In the genomic region with DNA sequence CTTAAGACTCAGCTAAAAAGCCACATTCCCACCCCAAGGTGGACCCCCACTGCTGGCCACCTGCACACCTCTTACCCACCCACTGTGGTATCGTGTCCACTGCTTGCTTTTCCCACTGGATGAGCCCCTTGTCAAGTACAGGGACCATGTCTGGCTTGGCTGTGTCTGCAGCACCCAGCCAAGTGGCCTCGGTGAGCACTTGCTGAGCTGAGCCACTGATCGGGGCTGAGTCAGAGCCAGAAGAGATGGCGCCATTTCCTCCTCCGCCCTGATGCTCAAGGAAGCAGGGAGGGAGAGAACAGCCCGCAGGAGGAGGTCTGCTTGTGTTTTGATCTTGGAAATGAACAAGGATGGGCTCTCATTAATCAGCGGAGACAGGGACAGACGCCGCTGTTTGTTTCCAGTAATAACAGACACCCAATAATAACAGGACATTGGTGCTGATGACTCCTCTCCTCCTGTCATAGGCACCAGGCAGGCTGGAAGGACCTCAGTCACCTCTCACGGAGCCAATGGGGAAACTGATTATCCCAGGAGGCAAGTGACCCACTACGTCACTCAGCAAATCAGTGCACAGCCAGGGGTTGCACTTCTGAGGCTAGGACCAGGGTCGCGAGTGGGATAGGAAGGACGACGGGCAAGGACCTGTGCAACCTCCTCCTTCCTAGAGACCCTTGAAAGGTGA, we compare ENCODE assay signal across 2 cellular contexts.
TF ChIP-seq lines count a peak whose summit lies in the region.

No MANE protein-coding gene starts in this region.

TF ChIP-seq in IMR-90, 13 proteins besides CTCF, POLR2A, EP300 and RAD21 (continued from another document):
- TF ChIP-seq BHLHE40 (IDR thresholded peaks at IDR 0.05; ENCODE audit: low read depth, low read length) (no peak), CHD1 (IDR thresholded peaks at IDR 0.05; ENCODE audit: low read depth, low read length) (no peak), RFX5 (IDR thresholded peaks at IDR 0.05; ENCODE audit: low read depth, low read length) (no peak), USF2 (IDR thresholded peaks at IDR 0.05; ENCODE audit: low read depth, low read length) (no peak), ELK1 (IDR thresholded peaks at IDR 0.05; ENCODE audit: borderline replicate concordance, low read depth, low read length) (no peak), RCOR1 (IDR thresholded peaks at IDR 0.05; ENCODE audit: insufficient replicate concordance, low read length) (no peak), MXI1 (IDR thresholded peaks at IDR 0.05; ENCODE audit: borderline replicate concordance, low read depth, low read length) (no peak), FOS (IDR thresholded peaks at IDR 0.05; ENCODE audit: low read depth, low read length) (no peak), MAFK (IDR thresholded peaks at IDR 0.05; ENCODE audit: low read depth, low read length) (no peak), NFE2L2 (IDR thresholded peaks at IDR 0.05; ENCODE audit: low read depth, low read length) (no peak), SMC3 (IDR thresholded peaks at IDR 0.05; ENCODE audit: low read depth, low read length) (no peak)
TF ChIP-seq in IMR-90: peak in this region for 0.

TF ChIP-seq in WTC11, 78 proteins besides CTCF, POLR2A, EP300 and RAD21 (continued from another document):
- TF ChIP-seq ATF3 (CRISPR knock-in tag; conservative IDR thresholded peaks at IDR 0.05) (no peak), CBFB (CRISPR knock-in tag; IDR thresholded peaks at IDR 0.05; ENCODE audit: low read depth) (no peak), KAT7 (CRISPR knock-in tag; IDR thresholded peaks at IDR 0.05; ENCODE audit: borderline replicate concordance) (no peak), MYBL2 (CRISPR knock-in tag; IDR thresholded peaks at IDR 0.05) (no peak), GRHL2 (CRISPR knock-in tag; IDR thresholded peaks at IDR 0.05; ENCODE audit: insufficient replicate concordance, severe bottlenecking) (no peak), RELA (CRISPR knock-in tag; IDR thresholded peaks at IDR 0.05; ENCODE audit: borderline replicate concordance) (no peak), TEAD1 (CRISPR knock-in tag; IDR thresholded peaks at IDR 0.05) (no peak), MLX (CRISPR knock-in tag; IDR thresholded peaks at IDR 0.05) (no peak), NFYB (CRISPR knock-in tag; conservative IDR thresholded peaks at IDR 0.05; ENCODE audit: low read depth) (no peak), SMAD4 (CRISPR knock-in tag; IDR thresholded peaks at IDR 0.05) (no peak)
- TF ChIP-seq, protein P1, sequence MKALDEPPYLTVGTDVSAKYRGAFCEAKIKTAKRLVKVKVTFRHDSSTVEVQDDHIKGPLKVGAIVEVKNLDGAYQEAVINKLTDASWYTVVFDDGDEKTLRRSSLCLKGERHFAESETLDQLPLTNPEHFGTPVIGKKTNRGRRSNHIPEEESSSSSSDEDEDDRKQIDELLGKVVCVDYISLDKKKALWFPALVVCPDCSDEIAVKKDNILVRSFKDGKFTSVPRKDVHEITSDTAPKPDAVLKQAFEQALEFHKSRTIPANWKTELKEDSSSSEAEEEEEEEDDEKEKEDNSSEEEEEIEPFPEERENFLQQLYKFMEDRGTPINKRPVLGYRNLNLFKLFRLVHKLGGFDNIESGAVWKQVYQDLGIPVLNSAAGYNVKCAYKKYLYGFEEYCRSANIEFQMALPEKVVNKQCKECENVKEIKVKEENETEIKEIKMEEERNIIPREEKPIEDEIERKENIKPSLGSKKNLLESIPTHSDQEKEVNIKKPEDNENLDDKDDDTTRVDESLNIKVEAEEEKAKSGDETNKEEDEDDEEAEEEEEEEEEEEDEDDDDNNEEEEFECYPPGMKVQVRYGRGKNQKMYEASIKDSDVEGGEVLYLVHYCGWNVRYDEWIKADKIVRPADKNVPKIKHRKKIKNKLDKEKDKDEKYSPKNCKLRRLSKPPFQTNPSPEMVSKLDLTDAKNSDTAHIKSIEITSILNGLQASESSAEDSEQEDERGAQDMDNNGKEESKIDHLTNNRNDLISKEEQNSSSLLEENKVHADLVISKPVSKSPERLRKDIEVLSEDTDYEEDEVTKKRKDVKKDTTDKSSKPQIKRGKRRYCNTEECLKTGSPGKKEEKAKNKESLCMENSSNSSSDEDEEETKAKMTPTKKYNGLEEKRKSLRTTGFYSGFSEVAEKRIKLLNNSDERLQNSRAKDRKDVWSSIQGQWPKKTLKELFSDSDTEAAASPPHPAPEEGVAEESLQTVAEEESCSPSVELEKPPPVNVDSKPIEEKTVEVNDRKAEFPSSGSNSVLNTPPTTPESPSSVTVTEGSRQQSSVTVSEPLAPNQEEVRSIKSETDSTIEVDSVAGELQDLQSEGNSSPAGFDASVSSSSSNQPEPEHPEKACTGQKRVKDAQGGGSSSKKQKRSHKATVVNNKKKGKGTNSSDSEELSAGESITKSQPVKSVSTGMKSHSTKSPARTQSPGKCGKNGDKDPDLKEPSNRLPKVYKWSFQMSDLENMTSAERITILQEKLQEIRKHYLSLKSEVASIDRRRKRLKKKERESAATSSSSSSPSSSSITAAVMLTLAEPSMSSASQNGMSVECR (CRISPR knock-in tag; IDR thresholded peaks at IDR 0.05; ENCODE audit: borderline replicate concordance), result no peak
